ENCODE assay signal across 12 cellular contexts in the genomic region with DNA sequence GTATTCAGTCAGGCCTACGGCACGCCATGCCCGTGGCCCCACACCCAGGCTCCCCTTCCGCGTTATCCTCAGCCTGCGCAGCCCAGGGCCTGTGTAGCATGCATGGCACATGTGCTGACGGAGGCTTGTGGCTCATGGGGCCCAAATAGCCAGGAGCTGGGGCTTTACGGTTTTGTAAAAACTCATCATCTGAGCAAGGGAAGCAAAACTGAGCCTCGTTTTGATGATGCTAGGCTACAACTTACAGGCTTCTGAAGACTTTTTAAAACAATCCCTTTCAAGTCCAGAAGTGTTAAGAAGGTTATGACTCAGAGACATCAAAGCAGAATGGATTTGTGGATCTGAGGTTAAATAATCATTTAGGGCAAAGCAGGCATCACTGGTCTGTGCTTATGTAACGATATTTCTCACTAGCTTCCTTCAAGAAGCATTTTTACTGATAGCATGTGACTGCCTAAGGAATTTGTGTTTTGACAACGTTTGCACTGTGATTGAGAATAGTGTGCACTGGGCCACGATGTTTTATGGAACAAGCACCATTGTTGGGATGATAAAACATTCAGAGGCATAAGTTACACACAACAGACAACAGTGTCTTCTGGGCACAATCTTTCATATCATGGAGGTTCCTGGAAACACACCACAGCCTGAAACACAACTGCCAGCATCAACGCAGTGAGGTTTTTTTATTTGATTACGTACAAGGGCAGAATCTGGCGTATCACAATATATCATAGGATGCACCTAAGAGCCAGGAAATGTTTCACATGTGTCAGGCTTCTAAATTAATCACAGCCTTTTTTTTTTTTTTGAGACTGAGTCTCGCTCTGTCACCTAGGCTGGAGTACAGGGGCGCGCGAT.
A peak's percentile ranks its signal among the peaks of the same experiment; 100 is the strongest.
DNase-seq lines count a peak whose midpoint lies in the region; ATAC-seq, FAIRE-seq and TF ChIP-seq lines count a peak whose summit lies in the region.
"Had no signal": no experiment of that assay in that cellular context is flagged by ENCODE, and none has a peak within 500 bp of the region (broad histone marks: within the 10 kb centered on the region; RNA-seq: fewer than 3 reads in every experiment).

No MANE protein-coding gene starts in this region.

- peaks cover 0 to 9% (median 0%) of the 10 kb centered on the region in 5 donors for H3K36me3 Mint-ChIP-seq in naive thymus-derived CD4-positive, alpha-beta T cell
- H3K36me3 Mint-ChIP-seq: naive thymus-derived CD8-positive, alpha-beta T cell had no signal

- CTCF ChIA-PET in HCT116 (lab: Charles Lee), result interaction anchor here (1.3 to 2.8 kb wide), 2 partner anchors 175 to 372 kb away, joined by 3 to 10 read pairs; no protein-coding TSS in a partner anchor
- CTCF ChIA-PET in GM12878 (lab: Yijun Ruan, JAX), result interaction anchor here (0.6 to 2.1 kb wide), 5 partner anchors 15 to 513 kb away, joined by 3 to 5 read pairs (median 3); no protein-coding TSS in a partner anchor
- CTCF ChIA-PET in naive thymus-derived CD4-positive, alpha-beta T cell (lab: Charles Lee), result interaction anchor here (0.7 kb wide), 1 partner anchor 19 kb away, joined by 3 read pairs; no protein-coding TSS in a partner anchor

- TF ChIP-seq POLR2A in HCT116 (IDR thresholded peaks at IDR 0.05; ENCODE audit: borderline replicate concordance, extremely low read depth, insufficient read depth, insufficient read length) (no peak), GM12878 (IDR thresholded peaks at IDR 0.05; ENCODE audit: low read depth, low read length) (no peak), Peyer's patch (IDR thresholded peaks at IDR 0.05) (no peak)

- H3K4me1 Mint-ChIP-seq in naive thymus-derived CD4-positive, alpha-beta T cell, result peaks cover 5 to 36% (median 19%) of the 10 kb centered on the region in 7 donors

- no peak overlapping the region for H2AFZ ChIP-seq in HCT116 (ENCODE audit: low read depth, low read length, poor library complexity, severe bottlenecking)
- no peak overlapping the region for H2AFZ ChIP-seq in GM12878 (ENCODE audit: control insufficient read depth, low read depth, low read length)

- H3K27me3 ChIP-seq in HCT116 (ENCODE audit: insufficient read depth, low read length) (peaks cover 13% of the 10 kb centered on the region; the same call in 1 of the 2 replicates), GM12878 (replicated peaks in 1 of 2; ENCODE audit: control insufficient read depth in 2 of 2, insufficient read depth in 2 of 2, low read length in 1 of 2) (no peaks in the 10 kb centered on the region), Peyer's patch (no peaks in the 10 kb centered on the region), H7 (ENCODE audit: control insufficient read depth, insufficient read depth, low read length) (no peaks in the 10 kb centered on the region)
- H3K27me3 ChIP-seq in naive thymus-derived CD4-positive, alpha-beta T cell (ENCODE audit: control insufficient read depth in 2 of 2, insufficient read depth in 2 of 2, low read length in 2 of 2), result no peaks in the 10 kb centered on the region
- H3K27me3 ChIP-seq: right lobe of liver had no signal

- H3K9me3 ChIP-seq in HCT116 (ENCODE audit: control insufficient read depth in 1 of 2, insufficient read depth in 1 of 2, low read depth in 1 of 2, low read length in 2 of 2) (no peaks in the 10 kb centered on the region), GM12878 (replicated peaks; ENCODE audit: control insufficient read depth, insufficient read depth, low read length) (no peaks in the 10 kb centered on the region), Peyer's patch (no peaks in the 10 kb centered on the region)
- H3K9me3 ChIP-seq in naive thymus-derived CD4-positive, alpha-beta T cell (ENCODE audit: control insufficient read depth in 2 of 3, low read length in 3 of 3), result no peaks in the 10 kb centered on the region
- H3K9me3 ChIP-seq: right lobe of liver had no signal

- TF ChIP-seq EP300 in GM12878 (IDR thresholded peaks at IDR 0.05; ENCODE audit: borderline replicate concordance in 1 of 2, control insufficient read depth in 1 of 2, low read depth in 2 of 2, low read length in 2 of 2), result no peak

- H3K9me2 ChIP-seq in HCT116 (ENCODE audit: insufficient read depth), result no peaks in the 10 kb centered on the region

- peaks cover 0 to 2% (median 0%) of the 10 kb centered on the region in 11 donors for H3K9me3 Mint-ChIP-seq in naive thymus-derived CD4-positive, alpha-beta T cell
- H3K9me3 Mint-ChIP-seq: naive thymus-derived CD8-positive, alpha-beta T cell had no signal

- H3K9ac ChIP-seq in HCT116 (ENCODE audit: low read length) (no peak overlapping the region), GM12878 (ENCODE audit: control insufficient read depth, insufficient read depth, low read length) (no peak overlapping the region)

- H3K4me3 Mint-ChIP-seq in naive thymus-derived CD4-positive, alpha-beta T cell, result no peak overlapping the region
- H3K4me3 Mint-ChIP-seq: naive thymus-derived CD8-positive, alpha-beta T cell had no signal

- H3K27ac ChIP-seq in HCT116 (ENCODE audit: low read depth, low read length), result no peak overlapping the region
- H3K27ac ChIP-seq in GM12878 (ENCODE audit: control insufficient read depth, insufficient read depth), result no peak overlapping the region
- H3K27ac ChIP-seq in naive thymus-derived CD4-positive, alpha-beta T cell (ENCODE audit: low read depth, low read length), result no peak overlapping the region
- H3K27ac ChIP-seq in Peyer's patch, result peak overlapping the region in 1 of 4 donors; percentile 24
- H3K27ac ChIP-seq: right lobe of liver had no signal

- intact Hi-C loops in HCT116 (cut with micrococcal nuclease) (no loop called here), GM12878 (cut with micrococcal nuclease; ENCODE audit: unreplicated experiment) (no loop called here)
- intact Hi-C loops in naive thymus-derived CD4-positive, alpha-beta T cell (cut with micrococcal nuclease), result loop anchor here in 1 of 2 donors (1.0 to 10.0 kb wide), 2 partner anchors 16 to 1802 kb away; no protein-coding TSS in a partner anchor

- DNase-seq in HCT116 (ENCODE audit: low read depth, low spot score), result no peak
- peak; percentile 19 for DNase-seq in RPMI7951 (ENCODE audit: low read depth)
- DNase-seq in GM12878 (ENCODE audit: low read depth, low spot score), result no peak
- peak in 1 of 9 donors; percentile 26 for DNase-seq in naive thymus-derived CD4-positive, alpha-beta T cell
- no peak for DNase-seq in Peyer's patch
- no peak for DNase-seq in NCI-H2227 (lab: John Stamatoyannopoulos, UW; ENCODE audit: unreplicated experiment)
- DNase-seq in H4 (ENCODE audit: low spot score), result no peak
- DNase-seq in H7, result no peak
- DNase-seq: aorta; C1 segment of cervical spinal cord; naive thymus-derived CD8-positive, alpha-beta T cell; right lobe of liver had no signal

- peak; percentile 53 for ATAC-seq in HCT116
- no peak for ATAC-seq in GM12878
- ATAC-seq in naive thymus-derived CD4-positive, alpha-beta T cell, result peak; percentile 34
- ATAC-seq: naive thymus-derived CD8-positive, alpha-beta T cell; right lobe of liver had no signal

- SMC1A ChIA-PET in GM12878 (lab: Charles Lee; ENCODE audit: uncharacterized antibody, unreplicated experiment), result no interaction called here

- H3K4me1 ChIP-seq in HCT116 (ENCODE audit: control insufficient read depth in 1 of 2, insufficient read depth in 2 of 2, low read length in 2 of 2), result peaks cover 16 to 23% of the 10 kb centered on the region in 2 experiments
- peaks cover 9% of the 10 kb centered on the region for H3K4me1 ChIP-seq in GM12878 (ENCODE audit: control insufficient read depth, insufficient read depth, low read length)
- peaks cover 0 to 6% of the 10 kb centered on the region in 2 donors for H3K4me1 ChIP-seq in naive thymus-derived CD4-positive, alpha-beta T cell (ENCODE audit: control insufficient read depth in 2 of 2, insufficient read depth in 2 of 2, low read length in 2 of 2)
- peaks cover 0 to 9% (median 0%) of the 10 kb centered on the region in 4 donors for H3K4me1 ChIP-seq in Peyer's patch
- H3K4me1 ChIP-seq: right lobe of liver had no signal

- H4K20me1 ChIP-seq in HCT116 (ENCODE audit: insufficient read depth) (no peaks in the 10 kb centered on the region), GM12878 (ENCODE audit: control insufficient read depth, insufficient read depth) (no peaks in the 10 kb centered on the region)

- in situ Hi-C loops in GM12878 (cut with MboI), result no loop called here

- no peak for FAIRE-seq in GM12878 (lab: Jason Lieb, UNC)

- BruUV-seq in HCT116 (replicated peaks; lab: Mats Ljungman, UMichigan) (no TSS peak), GM12878 (replicated peaks; lab: Mats Ljungman, UMichigan) (no TSS peak)

- RAD21 ChIA-PET in HCT116 (lab: Charles Lee; ENCODE audit: low non-redundant PET in 1 of 2, low total read pairs in 2 of 2, uncharacterized antibody in 2 of 2, unreplicated experiment in 2 of 2) (interaction anchor here in 1 of 2 experiments (0.6 kb wide), 1 partner anchor 18 kb away, joined by 3 read pairs; no protein-coding TSS in a partner anchor), GM12878 (lab: Charles Lee; ENCODE audit: unreplicated experiment) (no interaction called here)

- POLR2A ChIA-PET in HCT116 (lab: Charles Lee), result no interaction called here
- POLR2A ChIA-PET in GM12878 (lab: Charles Lee), result interaction anchor here (0.6 kb wide), 1 partner anchor 391 kb away, joined by 4 read pairs; no protein-coding TSS in a partner anchor
- POLR2A ChIA-PET in naive thymus-derived CD4-positive, alpha-beta T cell (lab: Charles Lee), result no interaction called here

- H3K36me3 ChIP-seq in HCT116 (ENCODE audit: control insufficient read depth in 1 of 2, insufficient read depth in 2 of 2, low read length in 2 of 2), result no peaks in the 10 kb centered on the region
- H3K36me3 ChIP-seq in GM12878 (ENCODE audit: control insufficient read depth in 2 of 2, insufficient read depth in 2 of 2, low read length in 1 of 2), result no peaks in the 10 kb centered on the region
- no peaks in the 10 kb centered on the region for H3K36me3 ChIP-seq in naive thymus-derived CD4-positive, alpha-beta T cell (ENCODE audit: control insufficient read depth in 2 of 3, insufficient read depth in 3 of 3, low read length in 3 of 3)
- H3K36me3 ChIP-seq in Peyer's patch, result no peaks in the 10 kb centered on the region
- no peaks in the 10 kb centered on the region for H3K36me3 ChIP-seq in H7 (replicated peaks; ENCODE audit: control insufficient read depth, insufficient read depth, low read length)
- H3K36me3 ChIP-seq: right lobe of liver had no signal

- H3K79me2 ChIP-seq in HCT116 (ENCODE audit: insufficient read depth, low read length), result no peaks in the 10 kb centered on the region
- H3K79me2 ChIP-seq in GM12878 (ENCODE audit: control insufficient read depth, insufficient read depth, low read length), result no peaks in the 10 kb centered on the region

- H3K27me3 Mint-ChIP-seq in naive thymus-derived CD4-positive, alpha-beta T cell, result no peaks in the 10 kb centered on the region
- H3K27me3 Mint-ChIP-seq: naive thymus-derived CD8-positive, alpha-beta T cell had no signal

- 76% methylated on average over 19 of the region's 19 CpGs for WGBS in GM12878 (ENCODE audit: insufficient coverage, insufficient replicate concordance, low lambda C conversion rate, missing lambda C conversion rate)

- TF ChIP-seq RAD21 in HCT116 (IDR thresholded peaks at IDR 0.05; ENCODE audit: low read depth) (no peak), GM12878 (IDR thresholded peaks at IDR 0.05; ENCODE audit: insufficient read depth, low read depth, low read length) (no peak)

- H3K4me2 ChIP-seq in HCT116 (ENCODE audit: low read length) (peak overlapping the region; percentile 43), GM12878 (ENCODE audit: control insufficient read depth, insufficient read depth) (no peak overlapping the region)

- peak overlapping the region in 2 of 9 donors; percentile 15 to 19 for H3K27ac Mint-ChIP-seq in naive thymus-derived CD4-positive, alpha-beta T cell
- H3K27ac Mint-ChIP-seq: naive thymus-derived CD8-positive, alpha-beta T cell had no signal

- TF ChIP-seq CTCF in HCT116 (IDR thresholded peaks at IDR 0.05 in 2 of 3, conservative IDR thresholded peaks at IDR 0.05 in 1 of 3; ENCODE audit: borderline replicate concordance in 1 of 3, insufficient read depth in 1 of 3, low read depth in 2 of 3, low read length in 2 of 3) (no peak), GM12878 (IDR thresholded peaks at IDR 0.05 in 2 of 3, conservative IDR thresholded peaks at IDR 0.05 in 1 of 3; ENCODE audit: control insufficient read depth in 2 of 3, extremely low read depth in 1 of 3, insufficient read depth in 1 of 3, low read depth in 3 of 3, low read length in 3 of 3) (no peak), Peyer's patch (IDR thresholded peaks at IDR 0.05) (no peak)

- H3K4me3 ChIP-seq in HCT116 (replicated peaks in 1 of 2; ENCODE audit: low read depth in 1 of 2, low read length in 2 of 2), result no peak overlapping the region
- no peak overlapping the region for H3K4me3 ChIP-seq in GM12878
- H3K4me3 ChIP-seq in naive thymus-derived CD4-positive, alpha-beta T cell (ENCODE audit: low read length), result no peak overlapping the region
- no peak overlapping the region for H3K4me3 ChIP-seq in Peyer's patch
- H3K4me3 ChIP-seq in H7 (ENCODE audit: insufficient read depth, low read depth, low read length), result no peak overlapping the region
- H3K4me3 ChIP-seq: right lobe of liver had no signal
